In the genomic region with DNA sequence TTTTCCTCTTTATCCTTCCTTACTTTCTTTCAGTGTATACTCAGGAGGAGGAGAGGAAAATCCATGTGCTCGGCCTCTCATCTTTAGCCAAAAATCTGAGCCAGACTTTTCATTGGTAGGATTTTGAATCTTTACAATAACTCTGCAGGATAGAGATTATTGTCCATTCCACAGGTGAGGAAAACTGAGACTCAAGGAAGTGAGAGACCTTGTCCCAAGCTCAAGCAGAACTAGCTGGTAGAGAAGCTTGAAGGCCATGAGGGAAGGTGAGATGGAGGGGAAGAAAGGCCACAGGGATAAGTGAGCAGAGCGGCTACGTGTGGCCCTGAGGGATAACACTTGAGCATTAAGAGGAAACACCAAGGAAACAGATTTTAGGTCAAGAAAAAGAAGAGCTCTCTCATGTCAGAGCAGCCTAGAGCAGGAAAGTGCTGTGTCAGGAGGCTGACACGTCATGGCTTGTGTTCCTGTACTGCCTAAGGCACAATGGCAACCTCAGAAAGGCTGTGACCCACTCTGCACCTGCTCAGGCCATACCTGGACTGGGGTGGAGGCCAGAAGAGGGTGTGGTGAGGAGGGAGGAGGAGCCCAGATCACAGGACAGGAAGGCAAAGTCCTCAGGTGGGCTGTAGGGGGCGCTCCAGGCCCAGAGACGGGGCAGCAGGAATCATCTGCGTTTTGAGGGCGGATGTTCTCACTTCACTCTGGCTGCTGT, we compare ENCODE assay signal across 1 cellular context.
TF ChIP-seq lines count a peak whose summit lies in the region.

No MANE protein-coding gene starts in this region.

TF ChIP-seq in HepG2, 621 proteins besides CTCF, POLR2A, EP300 and RAD21 (continued from another document and continues in another):
- 0 out of 2 replicates have a peak, but pooled peaks have one; percentile 48 for TF ChIP-seq TARDBP (CRISPR knock-in tag; IDR thresholded peaks at IDR 0.05)
- peak; percentile 57; the same call in 1 of the 2 replicates for TF ChIP-seq ETV5 (CRISPR knock-in tag; IDR thresholded peaks at IDR 0.05; ENCODE audit: borderline replicate concordance)
- peak; percentile 32 to 34; a peak in 1 of 4 replicates for TF ChIP-seq MAFK (conservative IDR thresholded peaks at IDR 0.05 in 1 of 2, IDR thresholded peaks at IDR 0.05 in 1 of 2; ENCODE audit: low read length in 2 of 2)
- peak; percentile 60; the same call in 1 of the 2 replicates for TF ChIP-seq ZMYM4 (CRISPR knock-in tag; IDR thresholded peaks at IDR 0.05)
- TF ChIP-seq, protein P1, sequence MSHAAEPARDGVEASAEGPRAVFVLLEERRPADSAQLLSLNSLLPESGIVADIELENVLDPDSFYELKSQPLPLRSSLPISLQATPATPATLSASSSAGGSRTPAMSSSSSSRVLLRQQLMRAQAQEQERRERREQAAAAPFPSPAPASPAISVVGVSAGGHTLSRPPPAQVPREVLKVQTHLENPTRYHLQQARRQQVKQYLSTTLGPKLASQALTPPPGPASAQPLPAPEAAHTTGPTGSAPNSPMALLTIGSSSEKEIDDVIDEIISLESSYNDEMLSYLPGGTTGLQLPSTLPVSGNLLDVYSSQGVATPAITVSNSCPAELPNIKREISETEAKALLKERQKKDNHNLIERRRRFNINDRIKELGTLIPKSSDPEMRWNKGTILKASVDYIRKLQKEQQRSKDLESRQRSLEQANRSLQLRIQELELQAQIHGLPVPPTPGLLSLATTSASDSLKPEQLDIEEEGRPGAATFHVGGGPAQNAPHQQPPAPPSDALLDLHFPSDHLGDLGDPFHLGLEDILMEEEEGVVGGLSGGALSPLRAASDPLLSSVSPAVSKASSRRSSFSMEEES (CRISPR knock-in tag; IDR thresholded peaks at IDR 0.05): 0 out of 2 replicates have a peak, but pooled peaks have one; percentile 56
- TF ChIP-seq, protein P2, sequence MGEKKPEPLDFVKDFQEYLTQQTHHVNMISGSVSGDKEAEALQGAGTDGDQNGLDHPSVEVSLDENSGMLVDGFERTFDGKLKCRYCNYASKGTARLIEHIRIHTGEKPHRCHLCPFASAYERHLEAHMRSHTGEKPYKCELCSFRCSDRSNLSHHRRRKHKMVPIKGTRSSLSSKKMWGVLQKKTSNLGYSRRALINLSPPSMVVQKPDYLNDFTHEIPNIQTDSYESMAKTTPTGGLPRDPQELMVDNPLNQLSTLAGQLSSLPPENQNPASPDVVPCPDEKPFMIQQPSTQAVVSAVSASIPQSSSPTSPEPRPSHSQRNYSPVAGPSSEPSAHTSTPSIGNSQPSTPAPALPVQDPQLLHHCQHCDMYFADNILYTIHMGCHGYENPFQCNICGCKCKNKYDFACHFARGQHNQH (CRISPR knock-in tag; IDR thresholded peaks at IDR 0.05): peak; percentile 33; the same call in 1 of the 2 replicates
- 0 out of 2 replicates have a peak, but pooled peaks have one; percentile 20 for TF ChIP-seq KDM5B (CRISPR knock-in tag; IDR thresholded peaks at IDR 0.05; ENCODE audit: borderline replicate concordance)
- no peak for TF ChIP-seq GLI4 (CRISPR knock-in tag; IDR thresholded peaks at IDR 0.05; ENCODE audit: borderline replicate concordance)
- peak; percentile 18; the same call in 1 of the 2 replicates for TF ChIP-seq ZNF788 (CRISPR knock-in tag; IDR thresholded peaks at IDR 0.05; ENCODE audit: borderline replicate concordance)
- TF ChIP-seq FOXA3 (CRISPR knock-in tag; IDR thresholded peaks at IDR 0.05): peak; percentile 32; the same call in 1 of the 2 replicates
- TF ChIP-seq ZNF501 (CRISPR knock-in tag; IDR thresholded peaks at IDR 0.05): peak; percentile 82
- TF ChIP-seq, protein P3, sequence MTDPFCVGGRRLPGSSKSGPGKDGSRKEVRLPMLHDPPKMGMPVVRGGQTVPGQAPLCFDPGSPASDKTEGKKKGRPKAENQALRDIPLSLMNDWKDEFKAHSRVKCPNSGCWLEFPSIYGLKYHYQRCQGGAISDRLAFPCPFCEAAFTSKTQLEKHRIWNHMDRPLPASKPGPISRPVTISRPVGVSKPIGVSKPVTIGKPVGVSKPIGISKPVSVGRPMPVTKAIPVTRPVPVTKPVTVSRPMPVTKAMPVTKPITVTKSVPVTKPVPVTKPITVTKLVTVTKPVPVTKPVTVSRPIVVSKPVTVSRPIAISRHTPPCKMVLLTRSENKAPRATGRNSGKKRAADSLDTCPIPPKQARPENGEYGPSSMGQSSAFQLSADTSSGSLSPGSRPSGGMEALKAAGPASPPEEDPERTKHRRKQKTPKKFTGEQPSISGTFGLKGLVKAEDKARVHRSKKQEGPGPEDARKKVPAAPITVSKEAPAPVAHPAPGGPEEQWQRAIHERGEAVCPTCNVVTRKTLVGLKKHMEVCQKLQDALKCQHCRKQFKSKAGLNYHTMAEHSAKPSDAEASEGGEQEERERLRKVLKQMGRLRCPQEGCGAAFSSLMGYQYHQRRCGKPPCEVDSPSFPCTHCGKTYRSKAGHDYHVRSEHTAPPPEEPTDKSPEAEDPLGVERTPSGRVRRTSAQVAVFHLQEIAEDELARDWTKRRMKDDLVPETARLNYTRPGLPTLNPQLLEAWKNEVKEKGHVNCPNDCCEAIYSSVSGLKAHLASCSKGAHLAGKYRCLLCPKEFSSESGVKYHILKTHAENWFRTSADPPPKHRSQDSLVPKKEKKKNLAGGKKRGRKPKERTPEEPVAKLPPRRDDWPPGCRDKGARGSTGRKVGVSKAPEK (CRISPR knock-in tag; IDR thresholded peaks at IDR 0.05; ENCODE audit: borderline replicate concordance): peak; percentile 52; the same call in 1 of the 2 replicates
- no peak for TF ChIP-seq HDAC6 (IDR thresholded peaks at IDR 0.05; ENCODE audit: low read depth, low read length)
- TF ChIP-seq SMC3 (IDR thresholded peaks at IDR 0.05; ENCODE audit: low read length): peak; percentile 80
- TF ChIP-seq PITX1 (CRISPR knock-in tag; IDR thresholded peaks at IDR 0.05): peak; percentile 55; the same call in 1 of the 2 replicates
- TF ChIP-seq HOXA3 (CRISPR knock-in tag; IDR thresholded peaks at IDR 0.05): peak; percentile 44; the same call in 1 of the 2 replicates
- TF ChIP-seq KDM3A (CRISPR knock-in tag; IDR thresholded peaks at IDR 0.05; ENCODE audit: low read depth): 0 out of 2 replicates have a peak, but pooled peaks have one; percentile 52
- TF ChIP-seq STAG1 (CRISPR knock-in tag; IDR thresholded peaks at IDR 0.05): peak; percentile 95
- TF ChIP-seq SP5 (CRISPR knock-in tag; IDR thresholded peaks at IDR 0.05; ENCODE audit: borderline replicate concordance, low read depth): no peak
- TF ChIP-seq FLYWCH1 (CRISPR knock-in tag; IDR thresholded peaks at IDR 0.05): no peak
- TF ChIP-seq GABPA (IDR thresholded peaks at IDR 0.05; ENCODE audit: low read depth, low read length): no peak
- peak; percentile 47 for TF ChIP-seq GABPA (CRISPR knock-in tag; IDR thresholded peaks at IDR 0.05; ENCODE audit: low read depth)
- 0 out of 2 replicates have a peak, but pooled peaks have one; percentile 24 for TF ChIP-seq PHF21A (CRISPR knock-in tag; IDR thresholded peaks at IDR 0.05)
- TF ChIP-seq CREB1 (IDR thresholded peaks at IDR 0.05): peak; percentile 52
- no peak for TF ChIP-seq CREB1 (CRISPR knock-in tag; IDR thresholded peaks at IDR 0.05)
- no peak for TF ChIP-seq ZNF496 (CRISPR knock-in tag; IDR thresholded peaks at IDR 0.05; ENCODE audit: insufficient replicate concordance)
- TF ChIP-seq, protein P4, sequence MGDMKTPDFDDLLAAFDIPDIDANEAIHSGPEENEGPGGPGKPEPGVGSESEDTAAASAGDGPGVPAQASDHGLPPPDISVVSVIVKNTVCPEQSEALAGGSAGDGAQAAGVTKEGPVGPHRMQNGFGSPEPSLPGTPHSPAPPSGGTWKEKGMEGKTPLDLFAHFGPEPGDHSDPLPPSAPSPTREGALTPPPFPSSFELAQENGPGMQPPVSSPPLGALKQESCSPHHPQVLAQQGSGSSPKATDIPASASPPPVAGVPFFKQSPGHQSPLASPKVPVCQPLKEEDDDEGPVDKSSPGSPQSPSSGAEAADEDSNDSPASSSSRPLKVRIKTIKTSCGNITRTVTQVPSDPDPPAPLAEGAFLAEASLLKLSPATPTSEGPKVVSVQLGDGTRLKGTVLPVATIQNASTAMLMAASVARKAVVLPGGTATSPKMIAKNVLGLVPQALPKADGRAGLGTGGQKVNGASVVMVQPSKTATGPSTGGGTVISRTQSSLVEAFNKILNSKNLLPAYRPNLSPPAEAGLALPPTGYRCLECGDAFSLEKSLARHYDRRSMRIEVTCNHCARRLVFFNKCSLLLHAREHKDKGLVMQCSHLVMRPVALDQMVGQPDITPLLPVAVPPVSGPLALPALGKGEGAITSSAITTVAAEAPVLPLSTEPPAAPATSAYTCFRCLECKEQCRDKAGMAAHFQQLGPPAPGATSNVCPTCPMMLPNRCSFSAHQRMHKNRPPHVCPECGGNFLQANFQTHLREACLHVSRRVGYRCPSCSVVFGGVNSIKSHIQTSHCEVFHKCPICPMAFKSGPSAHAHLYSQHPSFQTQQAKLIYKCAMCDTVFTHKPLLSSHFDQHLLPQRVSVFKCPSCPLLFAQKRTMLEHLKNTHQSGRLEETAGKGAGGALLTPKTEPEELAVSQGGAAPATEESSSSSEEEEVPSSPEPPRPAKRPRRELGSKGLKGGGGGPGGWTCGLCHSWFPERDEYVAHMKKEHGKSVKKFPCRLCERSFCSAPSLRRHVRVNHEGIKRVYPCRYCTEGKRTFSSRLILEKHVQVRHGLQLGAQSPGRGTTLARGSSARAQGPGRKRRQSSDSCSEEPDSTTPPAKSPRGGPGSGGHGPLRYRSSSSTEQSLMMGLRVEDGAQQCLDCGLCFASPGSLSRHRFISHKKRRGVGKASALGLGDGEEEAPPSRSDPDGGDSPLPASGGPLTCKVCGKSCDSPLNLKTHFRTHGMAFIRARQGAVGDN (CRISPR knock-in tag; IDR thresholded peaks at IDR 0.05): peak; percentile 58
- TF ChIP-seq LCORL (IDR thresholded peaks at IDR 0.05): no peak
- peak; percentile 84 for TF ChIP-seq LCORL (CRISPR knock-in tag; IDR thresholded peaks at IDR 0.05)
- TF ChIP-seq, protein P5, sequence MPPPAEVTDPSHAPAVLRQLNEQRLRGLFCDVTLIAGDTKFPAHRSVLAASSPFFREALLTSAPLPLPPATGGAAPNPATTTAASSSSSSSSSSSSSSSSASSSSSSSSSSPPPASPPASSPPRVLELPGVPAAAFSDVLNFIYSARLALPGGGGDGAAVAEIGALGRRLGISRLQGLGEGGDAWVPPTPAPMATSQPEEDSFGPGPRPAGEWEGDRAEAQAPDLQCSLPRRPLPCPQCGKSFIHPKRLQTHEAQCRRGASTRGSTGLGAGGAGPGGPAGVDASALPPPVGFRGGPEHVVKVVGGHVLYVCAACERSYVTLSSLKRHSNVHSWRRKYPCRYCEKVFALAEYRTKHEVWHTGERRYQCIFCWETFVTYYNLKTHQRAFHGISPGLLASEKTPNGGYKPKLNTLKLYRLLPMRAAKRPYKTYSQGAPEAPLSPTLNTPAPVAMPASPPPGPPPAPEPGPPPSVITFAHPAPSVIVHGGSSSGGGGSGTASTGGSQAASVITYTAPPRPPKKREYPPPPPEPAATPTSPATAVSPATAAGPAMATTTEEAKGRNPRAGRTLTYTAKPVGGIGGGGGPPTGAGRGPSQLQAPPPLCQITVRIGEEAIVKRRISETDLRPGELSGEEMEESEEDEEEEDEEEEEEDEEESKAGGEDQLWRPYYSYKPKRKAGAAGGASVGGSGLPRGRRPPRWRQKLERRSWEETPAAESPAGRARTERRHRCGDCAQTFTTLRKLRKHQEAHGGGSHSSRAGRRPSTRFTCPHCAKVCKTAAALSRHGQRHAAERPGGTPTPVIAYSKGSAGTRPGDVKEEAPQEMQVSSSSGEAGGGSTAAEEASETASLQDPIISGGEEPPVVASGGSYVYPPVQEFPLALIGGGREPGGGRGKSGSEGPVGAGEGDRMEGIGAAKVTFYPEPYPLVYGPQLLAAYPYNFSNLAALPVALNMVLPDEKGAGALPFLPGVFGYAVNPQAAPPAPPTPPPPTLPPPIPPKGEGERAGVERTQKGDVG (CRISPR knock-in tag; IDR thresholded peaks at IDR 0.05; ENCODE audit: borderline replicate concordance): no peak
- TF ChIP-seq ZNF263 (CRISPR knock-in tag; IDR thresholded peaks at IDR 0.05): peak; percentile 64; the same call in 1 of the 2 replicates
- TF ChIP-seq GATA4 (IDR thresholded peaks at IDR 0.05; ENCODE audit: borderline replicate concordance, low read depth): no peak
- peak; percentile 60; the same call in 1 of the 2 replicates for TF ChIP-seq ELF1 (CRISPR knock-in tag; IDR thresholded peaks at IDR 0.05)
- TF ChIP-seq, protein P6, sequence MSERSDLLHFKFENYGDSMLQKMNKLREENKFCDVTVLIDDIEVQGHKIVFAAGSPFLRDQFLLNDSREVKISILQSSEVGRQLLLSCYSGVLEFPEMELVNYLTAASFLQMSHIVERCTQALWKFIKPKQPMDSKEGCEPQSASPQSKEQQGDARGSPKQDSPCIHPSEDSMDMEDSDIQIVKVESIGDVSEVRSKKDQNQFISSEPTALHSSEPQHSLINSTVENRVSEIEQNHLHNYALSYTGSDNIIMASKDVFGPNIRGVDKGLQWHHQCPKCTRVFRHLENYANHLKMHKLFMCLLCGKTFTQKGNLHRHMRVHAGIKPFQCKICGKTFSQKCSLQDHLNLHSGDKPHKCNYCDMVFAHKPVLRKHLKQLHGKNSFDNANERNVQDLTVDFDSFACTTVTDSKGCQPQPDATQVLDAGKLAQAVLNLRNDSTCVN (CRISPR knock-in tag; IDR thresholded peaks at IDR 0.05; ENCODE audit: borderline replicate concordance): peak; percentile 25; the same call in 1 of the 2 replicates
- TF ChIP-seq POLR2G (IDR thresholded peaks at IDR 0.05; ENCODE audit: low read depth, low read length): no peak
- TF ChIP-seq EED (CRISPR knock-in tag; IDR thresholded peaks at IDR 0.05): 0 out of 2 replicates have a peak, but pooled peaks have one; percentile 18
- TF ChIP-seq, protein P7, sequence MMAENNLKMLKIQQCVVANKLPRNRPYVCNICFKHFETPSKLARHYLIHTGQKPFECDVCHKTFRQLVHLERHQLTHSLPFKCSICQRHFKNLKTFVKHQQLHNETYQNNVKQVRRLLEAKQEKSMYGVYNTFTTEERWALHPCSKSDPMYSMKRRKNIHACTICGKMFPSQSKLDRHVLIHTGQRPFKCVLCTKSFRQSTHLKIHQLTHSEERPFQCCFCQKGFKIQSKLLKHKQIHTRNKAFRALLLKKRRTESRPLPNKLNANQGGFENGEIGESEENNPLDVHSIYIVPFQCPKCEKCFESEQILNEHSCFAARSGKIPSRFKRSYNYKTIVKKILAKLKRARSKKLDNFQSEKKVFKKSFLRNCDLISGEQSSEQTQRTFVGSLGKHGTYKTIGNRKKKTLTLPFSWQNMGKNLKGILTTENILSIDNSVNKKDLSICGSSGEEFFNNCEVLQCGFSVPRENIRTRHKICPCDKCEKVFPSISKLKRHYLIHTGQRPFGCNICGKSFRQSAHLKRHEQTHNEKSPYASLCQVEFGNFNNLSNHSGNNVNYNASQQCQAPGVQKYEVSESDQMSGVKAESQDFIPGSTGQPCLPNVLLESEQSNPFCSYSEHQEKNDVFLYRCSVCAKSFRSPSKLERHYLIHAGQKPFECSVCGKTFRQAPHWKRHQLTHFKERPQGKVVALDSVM (CRISPR knock-in tag; IDR thresholded peaks at IDR 0.05): peak; percentile 46
- TF ChIP-seq, protein P8, sequence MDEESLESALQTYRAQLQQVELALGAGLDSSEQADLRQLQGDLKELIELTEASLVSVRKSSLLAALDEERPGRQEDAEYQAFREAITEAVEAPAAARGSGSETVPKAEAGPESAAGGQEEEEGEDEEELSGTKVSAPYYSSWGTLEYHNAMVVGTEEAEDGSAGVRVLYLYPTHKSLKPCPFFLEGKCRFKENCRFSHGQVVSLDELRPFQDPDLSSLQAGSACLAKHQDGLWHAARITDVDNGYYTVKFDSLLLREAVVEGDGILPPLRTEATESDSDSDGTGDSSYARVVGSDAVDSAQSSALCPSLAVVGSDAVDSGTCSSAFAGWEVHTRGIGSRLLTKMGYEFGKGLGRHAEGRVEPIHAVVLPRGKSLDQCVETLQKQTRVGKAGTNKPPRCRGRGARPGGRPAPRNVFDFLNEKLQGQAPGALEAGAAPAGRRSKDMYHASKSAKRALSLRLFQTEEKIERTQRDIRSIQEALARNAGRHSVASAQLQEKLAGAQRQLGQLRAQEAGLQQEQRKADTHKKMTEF (CRISPR knock-in tag; IDR thresholded peaks at IDR 0.05): 0 out of 2 replicates have a peak, but pooled peaks have one; percentile 42
- TF ChIP-seq REPIN1 (CRISPR knock-in tag; IDR thresholded peaks at IDR 0.05; ENCODE audit: borderline replicate concordance, low read depth): peak; percentile 56; the same call in 1 of the 2 replicates
- TF ChIP-seq ZMYM3 (CRISPR knock-in tag; IDR thresholded peaks at IDR 0.05): 0 out of 2 replicates have a peak, but pooled peaks have one; percentile 48
